In the genomic region with DNA sequence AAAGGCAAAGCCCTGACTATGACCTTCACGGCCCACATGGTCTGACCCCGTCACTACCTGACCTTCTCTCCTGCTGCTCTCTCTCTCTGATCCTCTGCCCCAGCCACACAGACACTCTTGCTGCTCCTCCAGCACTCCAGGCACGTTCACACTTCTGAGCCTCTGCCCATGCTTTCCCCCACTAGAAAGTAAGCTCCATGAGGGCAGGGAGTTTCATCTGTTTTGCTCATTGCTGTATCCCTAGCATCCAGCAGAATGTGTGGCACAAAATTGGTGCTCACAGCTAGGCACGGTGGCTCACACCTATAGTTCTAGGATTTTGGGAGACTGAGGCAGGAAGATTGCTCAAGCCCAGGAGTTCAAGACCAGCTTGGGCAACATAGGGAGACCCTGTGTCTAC, we compare ENCODE assay signal across 1 cellular context.
TF ChIP-seq lines count a peak whose summit lies in the region.

No MANE protein-coding gene starts in this region.

TF ChIP-seq in IMR-90, 13 proteins besides CTCF, POLR2A, EP300 and RAD21:
- TF ChIP-seq, protein P1, sequence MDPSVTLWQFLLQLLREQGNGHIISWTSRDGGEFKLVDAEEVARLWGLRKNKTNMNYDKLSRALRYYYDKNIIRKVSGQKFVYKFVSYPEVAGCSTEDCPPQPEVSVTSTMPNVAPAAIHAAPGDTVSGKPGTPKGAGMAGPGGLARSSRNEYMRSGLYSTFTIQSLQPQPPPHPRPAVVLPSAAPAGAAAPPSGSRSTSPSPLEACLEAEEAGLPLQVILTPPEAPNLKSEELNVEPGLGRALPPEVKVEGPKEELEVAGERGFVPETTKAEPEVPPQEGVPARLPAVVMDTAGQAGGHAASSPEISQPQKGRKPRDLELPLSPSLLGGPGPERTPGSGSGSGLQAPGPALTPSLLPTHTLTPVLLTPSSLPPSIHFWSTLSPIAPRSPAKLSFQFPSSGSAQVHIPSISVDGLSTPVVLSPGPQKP (IDR thresholded peaks at IDR 0.05; ENCODE audit: borderline replicate concordance, low read depth, low read length) = no peak
- TF ChIP-seq MAFK (IDR thresholded peaks at IDR 0.05; ENCODE audit: low read depth, low read length) (no peak), FOS (IDR thresholded peaks at IDR 0.05; ENCODE audit: low read depth, low read length) (no peak), BHLHE40 (IDR thresholded peaks at IDR 0.05; ENCODE audit: low read depth, low read length) (no peak), NFE2L2 (IDR thresholded peaks at IDR 0.05; ENCODE audit: low read depth, low read length) (no peak), SMC3 (IDR thresholded peaks at IDR 0.05; ENCODE audit: low read depth, low read length) (no peak), RFX5 (IDR thresholded peaks at IDR 0.05; ENCODE audit: low read depth, low read length) (no peak), CEBPB (IDR thresholded peaks at IDR 0.05; ENCODE audit: low read depth, low read length) (no peak), RCOR1 (IDR thresholded peaks at IDR 0.05; ENCODE audit: insufficient replicate concordance, low read length) (no peak), CHD1 (IDR thresholded peaks at IDR 0.05; ENCODE audit: low read depth, low read length) (no peak), MXI1 (IDR thresholded peaks at IDR 0.05; ENCODE audit: borderline replicate concordance, low read depth, low read length) (no peak), MAZ (IDR thresholded peaks at IDR 0.05; ENCODE audit: borderline replicate concordance, low read depth, low read length) (no peak)
- TF ChIP-seq, protein P2, sequence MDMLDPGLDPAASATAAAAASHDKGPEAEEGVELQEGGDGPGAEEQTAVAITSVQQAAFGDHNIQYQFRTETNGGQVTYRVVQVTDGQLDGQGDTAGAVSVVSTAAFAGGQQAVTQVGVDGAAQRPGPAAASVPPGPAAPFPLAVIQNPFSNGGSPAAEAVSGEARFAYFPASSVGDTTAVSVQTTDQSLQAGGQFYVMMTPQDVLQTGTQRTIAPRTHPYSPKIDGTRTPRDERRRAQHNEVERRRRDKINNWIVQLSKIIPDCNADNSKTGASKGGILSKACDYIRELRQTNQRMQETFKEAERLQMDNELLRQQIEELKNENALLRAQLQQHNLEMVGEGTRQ (IDR thresholded peaks at IDR 0.05; ENCODE audit: low read depth, low read length) = no peak
